ENCODE assay signal across 9 cellular contexts in genomic region chr3:59573911-59574310, GRCh38.
A peak's percentile ranks its signal among the peaks of the same experiment; 100 is the strongest.
DNase-seq lines count a peak whose midpoint lies in the region; ATAC-seq and TF ChIP-seq lines count a peak whose summit lies in the region.
"Had no signal": no experiment of that assay in that cellular context is flagged by ENCODE, and none has a peak within 500 bp of the region (broad histone marks: within the 10 kb centered on the region; RNA-seq: fewer than 3 reads in every experiment).

No MANE protein-coding gene starts in this region.

- DNase-seq in LNCaP clone FGC (ENCODE audit: low read depth) = peak; percentile 83
- DNase-seq in brain microvascular endothelial cell = peak; percentile 60
- peak in 37 of 51 donors; percentile 3 to 85 (median 47) for DNase-seq in hypothalamus (lab: John Stamatoyannopoulos, UW)
- no peak for DNase-seq in glutamatergic neuron
- no peak for DNase-seq in DMS79 treated with DMSO at 0.1 percent for 48 hours (lab: John Stamatoyannopoulos, UW)
- DNase-seq: kidney had no signal

- no peak overlapping the region for H3K4me3 ChIP-seq in LNCaP clone FGC (ENCODE audit: low read depth, low read length)
- no peak overlapping the region for H3K4me3 ChIP-seq in brain microvascular endothelial cell (ENCODE audit: low read depth, low read length)

- no peak overlapping the region for H3K27ac ChIP-seq in brain microvascular endothelial cell
- peak overlapping the region; percentile 85 for H3K27ac ChIP-seq in temporal lobe (ENCODE audit: low read depth, low read length)

- H3K9me3 Mint-ChIP-seq in glutamatergic neuron (ENCODE audit: unreplicated experiment) = no peaks in the 10 kb centered on the region
- H3K9me3 Mint-ChIP-seq: stimulated activated naive CD8-positive, alpha-beta T cell treated with anti-CD3 and anti-CD28 coated beads, Interleukin-15, Interleukin-2, amounts not matched to agents 100 ng/mL and 50 ng/mL, for 24 hours had no signal

- H3K27ac Mint-ChIP-seq in glutamatergic neuron (ENCODE audit: unreplicated experiment) = no peak overlapping the region
- H3K27ac Mint-ChIP-seq: stimulated activated naive CD8-positive, alpha-beta T cell treated with anti-CD3 and anti-CD28 coated beads, Interleukin-15, Interleukin-2, amounts not matched to agents 100 ng/mL and 50 ng/mL, for 24 hours had no signal

- in situ Hi-C loops in brain microvascular endothelial cell (cut with HindIII; ENCODE audit: low pct_ligation_motif_present, low sequenced_read_pairs) = no loop called here

- TF ChIP-seq CTCF in LNCaP clone FGC (IDR thresholded peaks at IDR 0.05; ENCODE audit: control insufficient read depth, extremely low read depth, insufficient read depth) (no peak), brain microvascular endothelial cell (IDR thresholded peaks at IDR 0.05; ENCODE audit: low read depth, low read length, missing control alignments) (no peak), glutamatergic neuron (IDR thresholded peaks at IDR 0.05; ENCODE audit: partially characterized antibody, unreplicated experiment) (no peak)

- H3K36me3 Mint-ChIP-seq in glutamatergic neuron (ENCODE audit: unreplicated experiment) = no peaks in the 10 kb centered on the region

- no peaks in the 10 kb centered on the region for H3K36me3 ChIP-seq in brain microvascular endothelial cell (replicated peaks)

- no peak overlapping the region for H3K4me3 Mint-ChIP-seq in glutamatergic neuron (ENCODE audit: unreplicated experiment)
- H3K4me3 Mint-ChIP-seq: stimulated activated naive CD8-positive, alpha-beta T cell treated with anti-CD3 and anti-CD28 coated beads, Interleukin-15, Interleukin-2, amounts not matched to agents 100 ng/mL and 50 ng/mL, for 24 hours had no signal

- no peaks in the 10 kb centered on the region for H3K27me3 ChIP-seq in brain microvascular endothelial cell (replicated peaks)

- peaks cover 3% of the 10 kb centered on the region for H3K4me1 Mint-ChIP-seq in glutamatergic neuron (ENCODE audit: low read depth, unreplicated experiment)

- no peak for ATAC-seq in HG02884 (IDR thresholded peaks at IDR 0.05; ENCODE audit: unreplicated experiment)

- peaks cover 2% of the 10 kb centered on the region for H3K27me3 Mint-ChIP-seq in glutamatergic neuron (ENCODE audit: unreplicated experiment)
- H3K27me3 Mint-ChIP-seq: stimulated activated naive CD8-positive, alpha-beta T cell treated with anti-CD3 and anti-CD28 coated beads, Interleukin-15, Interleukin-2, amounts not matched to agents 100 ng/mL and 50 ng/mL, for 24 hours had no signal

Comparison
In these comparisons a context has a peak if more than half of its experiments do, and no peak if none do; other contexts are left out.
1. DNase-seq: peak in LNCaP clone FGC (single experiment), brain microvascular endothelial cell (single experiment) and hypothalamus (37 of 51); none in glutamatergic neuron (single experiment) and DMS79 treated with DMSO at 0.1 percent for 48 hours (single experiment).